In the genomic region with DNA sequence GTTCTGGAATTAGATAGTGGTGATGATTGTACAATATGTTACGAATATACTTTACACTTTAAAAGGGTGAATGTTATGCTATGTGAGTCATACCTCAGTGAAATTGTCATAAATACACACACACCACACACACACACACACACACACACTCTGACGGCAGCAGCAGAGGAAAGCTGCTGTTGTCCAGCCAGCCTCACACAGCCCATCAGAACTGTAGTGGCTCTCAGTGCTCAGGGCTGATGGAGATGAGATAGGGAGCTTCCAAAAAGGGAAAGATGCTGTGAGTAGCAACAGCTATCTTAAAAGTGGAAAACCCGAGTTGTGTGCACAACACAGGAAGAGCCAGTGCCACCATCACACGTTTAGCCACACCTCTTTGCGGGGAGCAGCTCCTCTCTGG, we compare ENCODE assay signal across 30 cellular contexts.
"Had no signal": no experiment of that assay in that cellular context is flagged by ENCODE, and none has a peak within 500 bp of the region (broad histone marks: within the 10 kb centered on the region; RNA-seq: fewer than 3 reads in every experiment).

No MANE protein-coding gene starts in this region.

- H3K36me3 Mint-ChIP-seq: activated naive CD4-positive, alpha-beta T cell treated with anti-CD3 and anti-CD28 coated beads, Interleukin-2, amount 50 U/mL, for 72 hours had no signal

- H3K9me3 Mint-ChIP-seq: activated CD4-positive, alpha-beta T cell treated with anti-CD3 and anti-CD28 coated beads, Interleukin-2, amount 10 ng/mL, durations not matched to agents 24 days and 14 days; activated CD8-positive, alpha-beta T cell treated with anti-CD3 and anti-CD28 coated beads for 36 hours; activated naive CD4-positive, alpha-beta T cell treated with anti-CD3 and anti-CD28 coated beads for 36 hours; activated naive CD4-positive, alpha-beta T cell treated with anti-CD3 and anti-CD28 coated beads, Interleukin-2, amount 50 U/mL, for 72 hours; activated T-cell treated with anti-CD3 and anti-CD28 coated beads, Interleukin-2, amount 50 U/mL, for 4 hours; activated T-helper 1 cell treated with anti-CD3 and anti-CD28 coated beads, Interleukin-12 subunit alpha, Interleukin-12 subunit beta, Interleukin-2, Interleukin-4 antibody, amounts not matched to agents 30 ng/mL and 10 ng/mL and 1 ng/mL, durations not matched to agents 14 hours and 24 hours and 36 hours; T-helper 1 cell treated with Interleukin-12 subunit alpha and Interleukin-12 subunit beta and Interleukin-4 antibody, amounts not matched to agents 30 μg/mL and 1 μg/mL, for 36 hours; T-helper 2 cell treated with Interferon-gamma antibody and Interleukin-4, amounts not matched to agents 5 μg/mL and 100 μg/mL, for 36 hours had no signal

- H3K9ac ChIP-seq: KMS-11 had no signal

- H3K27ac Mint-ChIP-seq: activated CD4-positive, alpha-beta T cell treated with anti-CD3 and anti-CD28 coated beads, Interleukin-2, amount 10 ng/mL, durations not matched to agents 24 days and 14 days; activated CD8-positive, alpha-beta T cell treated with anti-CD3 and anti-CD28 coated beads for 36 hours; activated naive CD4-positive, alpha-beta T cell treated with anti-CD3 and anti-CD28 coated beads for 36 hours; activated naive CD4-positive, alpha-beta T cell treated with anti-CD3 and anti-CD28 coated beads, Interleukin-2, amount 50 U/mL, for 72 hours; activated T-helper 1 cell treated with anti-CD3 and anti-CD28 coated beads, Interleukin-12 subunit alpha, Interleukin-12 subunit beta, Interleukin-2, Interleukin-4 antibody, amounts not matched to agents 30 ng/mL and 10 ng/mL and 1 ng/mL, durations not matched to agents 14 hours and 24 hours and 36 hours; T-helper 1 cell treated with Interleukin-12 subunit alpha and Interleukin-12 subunit beta and Interleukin-4 antibody, amounts not matched to agents 30 μg/mL and 1 μg/mL, for 36 hours; T-helper 2 cell treated with Interferon-gamma antibody and Interleukin-4, amounts not matched to agents 5 μg/mL and 100 μg/mL, for 36 hours had no signal

- DNase-seq: activated CD4-positive, alpha-beta T cell treated with anti-CD3 and anti-CD28 coated beads, Interleukin-2, amount 10 ng/mL, durations not matched to agents 24 days and 14 days; activated CD4-positive, alpha-beta T cell treated with anti-CD3 and anti-CD28 coated beads, Interleukin-2, amount 50 U/mL, for 4 hours; activated CD8-positive, alpha-beta memory T cell treated with anti-CD3 and anti-CD28 coated beads, Interleukin-2, amount 50 U/mL, for 4 hours; activated CD8-positive, alpha-beta T cell treated with anti-CD3 and anti-CD28 coated beads for 36 hours; activated gamma-delta T cell treated with Interleukin-2 at 50 U/mL for 16 hours; activated naive CD4-positive, alpha-beta T cell treated with anti-CD3 and anti-CD28 coated beads for 36 hours; activated T-cell treated with anti-CD3 and anti-CD28 coated beads for 4 hours; activated T-cell treated with anti-CD3 and anti-CD28 coated beads, Interleukin-2, amount 50 U/mL, for 4 hours; adrenal gland; body of pancreas; central memory CD4-positive, alpha-beta T cell; MM.1S; MV-4-11; NCI-H1092; NCI-H146; NCI-H187; NCI-H2081; NCI-H345; NCI-H524 treated with DMSO at 0.1 percent for 48 hours; PC-9; SHP77; SJCRH30 had no signal

- H3K4me3 Mint-ChIP-seq: activated CD4-positive, alpha-beta T cell treated with anti-CD3 and anti-CD28 coated beads, Interleukin-2, amount 10 ng/mL, durations not matched to agents 24 days and 14 days; activated CD8-positive, alpha-beta T cell treated with anti-CD3 and anti-CD28 coated beads for 36 hours; activated naive CD4-positive, alpha-beta T cell treated with anti-CD3 and anti-CD28 coated beads for 36 hours; activated T-cell treated with anti-CD3 and anti-CD28 coated beads, Interleukin-2, amount 50 U/mL, for 4 hours; activated T-helper 1 cell treated with anti-CD3 and anti-CD28 coated beads, Interleukin-12 subunit alpha, Interleukin-12 subunit beta, Interleukin-2, Interleukin-4 antibody, amounts not matched to agents 30 ng/mL and 10 ng/mL and 1 ng/mL, durations not matched to agents 14 hours and 24 hours and 36 hours; T-helper 1 cell treated with Interleukin-12 subunit alpha and Interleukin-12 subunit beta and Interleukin-4 antibody, amounts not matched to agents 30 μg/mL and 1 μg/mL, for 36 hours; T-helper 2 cell treated with Interferon-gamma antibody and Interleukin-4, amounts not matched to agents 5 μg/mL and 100 μg/mL, for 36 hours had no signal

- H3K4me1 Mint-ChIP-seq: activated CD4-positive, alpha-beta T cell treated with anti-CD3 and anti-CD28 coated beads, Interleukin-2, amount 10 ng/mL, durations not matched to agents 24 days and 14 days had no signal

- H3K27ac ChIP-seq: adrenal gland, body of pancreas, breast epithelium, KMS-11, PC-9, RWPE1, SJCRH30, SK-N-MC had no signal

- H3K9me3 ChIP-seq: adrenal gland, body of pancreas, breast epithelium, SJCRH30 had no signal

- H3K27me3 Mint-ChIP-seq: activated CD4-positive, alpha-beta T cell treated with anti-CD3 and anti-CD28 coated beads, Interleukin-2, amount 10 ng/mL, durations not matched to agents 24 days and 14 days; activated CD8-positive, alpha-beta T cell treated with anti-CD3 and anti-CD28 coated beads for 36 hours had no signal

- H3K36me3 ChIP-seq: adrenal gland, breast epithelium, SJCRH30 had no signal

- H2AFZ ChIP-seq: PC-9 had no signal

- H3K4me1 ChIP-seq: adrenal gland, body of pancreas, breast epithelium, SJCRH30 had no signal

- ATAC-seq: activated CD8-positive, alpha-beta T cell treated with anti-CD3 and anti-CD28 coated beads for 36 hours; activated naive CD4-positive, alpha-beta T cell treated with anti-CD3 and anti-CD28 coated beads, Interleukin-2, amount 50 U/mL, for 72 hours; activated T-cell treated with anti-CD3 and anti-CD28 coated beads, Interleukin-2, amount 50 U/mL, for 4 hours; body of pancreas had no signal

- H3K4me2 ChIP-seq: KMS-11, PC-9 had no signal

- H3K4me3 ChIP-seq: adrenal gland, body of pancreas, breast epithelium, PC-9, SJCRH30, SK-N-MC had no signal

- H3K27me3 ChIP-seq: adrenal gland, body of pancreas, breast epithelium, SJCRH30 had no signal
